In the genomic region with DNA sequence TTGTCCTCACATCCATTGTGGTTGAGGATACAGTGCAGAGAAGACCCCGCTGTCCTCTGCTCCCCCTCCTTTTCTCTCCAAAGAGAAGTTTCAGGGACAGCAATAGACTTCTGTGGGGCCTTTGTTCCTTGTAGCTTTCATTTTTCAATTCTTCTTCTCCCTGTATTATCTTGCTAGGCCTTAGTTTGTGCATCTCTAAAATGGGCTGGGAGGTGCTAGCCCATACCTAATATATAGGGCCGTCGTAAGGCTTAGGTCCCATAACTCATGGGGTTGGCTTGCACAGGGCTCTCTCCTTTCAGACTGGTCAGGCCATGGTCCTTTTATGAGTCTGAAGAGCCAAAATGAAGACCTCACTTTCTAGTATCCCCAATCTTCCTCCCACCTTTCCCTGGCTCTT, we compare ENCODE assay signal across 1 cellular context.
TF ChIP-seq lines count a peak whose summit lies in the region.

No MANE protein-coding gene starts in this region.

TF ChIP-seq in H1, 55 proteins besides CTCF, POLR2A, EP300 and RAD21:
- TF ChIP-seq CTBP2 (IDR thresholded peaks at IDR 0.05; ENCODE audit: borderline replicate concordance, insufficient read depth, insufficient read length, low read length) (no peak), TEAD4 (IDR thresholded peaks at IDR 0.05; ENCODE audit: low read depth, low read length) (no peak), FOSL1 (IDR thresholded peaks at IDR 0.05; ENCODE audit: insufficient read depth, low read depth, low read length) (no peak), EZH2 (IDR thresholded peaks at IDR 0.05; ENCODE audit: low read depth, low read length, severe bottlenecking) (no peak), USF2 (IDR thresholded peaks at IDR 0.05; ENCODE audit: low read length) (no peak), RXRA (IDR thresholded peaks at IDR 0.05; ENCODE audit: insufficient read depth, low read depth, low read length) (no peak), SUZ12 (IDR thresholded peaks at IDR 0.05; ENCODE audit: low read length) (no peak), ASH2L (IDR thresholded peaks at IDR 0.05; ENCODE audit: low read length) (no peak), MAX (IDR thresholded peaks at IDR 0.05) (no peak), TAF7 (optimal IDR thresholded peaks at IDR 0.05; ENCODE audit: borderline replicate concordance, low read depth, low read length) (no peak), PHF8 (conservative IDR thresholded peaks at IDR 0.05; ENCODE audit: low read depth, low read length) (no peak), SP1 (IDR thresholded peaks at IDR 0.05; ENCODE audit: low read depth, low read length) (no peak), RFX5 (IDR thresholded peaks at IDR 0.05; ENCODE audit: borderline replicate concordance, low read depth, low read length) (no peak), CBX5 (IDR thresholded peaks at IDR 0.05; ENCODE audit: low read depth, low read length) (no peak), CREB1 (IDR thresholded peaks at IDR 0.05) (no peak), RBBP5 (IDR thresholded peaks at IDR 0.05; ENCODE audit: borderline replicate concordance, low read depth, low read length) (no peak)
- TF ChIP-seq, protein P1, sequence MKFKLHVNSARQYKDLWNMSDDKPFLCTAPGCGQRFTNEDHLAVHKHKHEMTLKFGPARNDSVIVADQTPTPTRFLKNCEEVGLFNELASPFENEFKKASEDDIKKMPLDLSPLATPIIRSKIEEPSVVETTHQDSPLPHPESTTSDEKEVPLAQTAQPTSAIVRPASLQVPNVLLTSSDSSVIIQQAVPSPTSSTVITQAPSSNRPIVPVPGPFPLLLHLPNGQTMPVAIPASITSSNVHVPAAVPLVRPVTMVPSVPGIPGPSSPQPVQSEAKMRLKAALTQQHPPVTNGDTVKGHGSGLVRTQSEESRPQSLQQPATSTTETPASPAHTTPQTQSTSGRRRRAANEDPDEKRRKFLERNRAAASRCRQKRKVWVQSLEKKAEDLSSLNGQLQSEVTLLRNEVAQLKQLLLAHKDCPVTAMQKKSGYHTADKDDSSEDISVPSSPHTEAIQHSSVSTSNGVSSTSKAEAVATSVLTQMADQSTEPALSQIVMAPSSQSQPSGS (IDR thresholded peaks at IDR 0.05; ENCODE audit: low read length) = no peak
- TF ChIP-seq, protein P2, sequence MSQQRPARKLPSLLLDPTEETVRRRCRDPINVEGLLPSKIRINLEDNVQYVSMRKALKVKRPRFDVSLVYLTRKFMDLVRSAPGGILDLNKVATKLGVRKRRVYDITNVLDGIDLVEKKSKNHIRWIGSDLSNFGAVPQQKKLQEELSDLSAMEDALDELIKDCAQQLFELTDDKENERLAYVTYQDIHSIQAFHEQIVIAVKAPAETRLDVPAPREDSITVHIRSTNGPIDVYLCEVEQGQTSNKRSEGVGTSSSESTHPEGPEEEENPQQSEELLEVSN (IDR thresholded peaks at IDR 0.05) = no peak
